In genomic region chr2:100196786-100197494, GRCh38 we compare ENCODE assay signal across 1 cellular context.
TF ChIP-seq lines count a peak whose summit lies in the region.

No MANE protein-coding gene starts in this region.

TF ChIP-seq in K562, 482 proteins besides CTCF, POLR2A, EP300 and RAD21:
- TF ChIP-seq ZBTB5 (IDR thresholded peaks at IDR 0.05) (no peak), ZNF146 (CRISPR knock-in tag; IDR thresholded peaks at IDR 0.05; ENCODE audit: unreplicated experiment) (no peak), CHD1 (IDR thresholded peaks at IDR 0.05; ENCODE audit: low read length) (no peak), SIX5 (IDR thresholded peaks at IDR 0.05; ENCODE audit: borderline replicate concordance in 1 of 2, insufficient read depth in 1 of 2, low read depth in 1 of 2, low read length in 2 of 2) (no peak), ZFPM2 (CRISPR knock-in tag; IDR thresholded peaks at IDR 0.05) (no peak), NFATC3 (IDR thresholded peaks at IDR 0.05) (no peak), LEF1 (IDR thresholded peaks at IDR 0.05) (no peak), RBM25 (IDR thresholded peaks at IDR 0.05; ENCODE audit: low read depth, low read length, severe bottlenecking) (no peak), RBM17 (IDR thresholded peaks at IDR 0.05; ENCODE audit: borderline replicate concordance, low read depth, low read length) (no peak), PHF21A (IDR thresholded peaks at IDR 0.05; ENCODE audit: borderline replicate concordance, low read depth) (no peak), LCOR (CRISPR knock-in tag; IDR thresholded peaks at IDR 0.05) (no peak), ZNF217 (CRISPR knock-in tag; IDR thresholded peaks at IDR 0.05) (no peak)
